ENCODE assay signal across 8 cellular contexts in genomic region chr9:93302586-93303257, GRCh38.
DNase-seq lines count a peak whose midpoint lies in the region; ATAC-seq lines count a peak whose summit lies in the region.

No MANE protein-coding gene starts in this region.

- H3K27ac ChIP-seq in effector memory CD4-positive, alpha-beta T cell (ENCODE audit: insufficient read depth, low read length, poor library complexity, severe bottlenecking), result no peak overlapping the region

- H3K36me3 ChIP-seq in effector memory CD4-positive, alpha-beta T cell (ENCODE audit: control insufficient read depth, insufficient read depth, low read length), result no peaks in the 10 kb centered on the region

- DNase-seq in SIG-M5 treated with dmso at 0.1 percent for 504 hours (lab: John Stamatoyannopoulos, UW; ENCODE audit: unreplicated experiment), result peak; percentile 51
- DNase-seq in SIG-M5 (lab: John Stamatoyannopoulos, UW), result no peak
- DNase-seq in NCI-H2171 treated with DMSO at 0.1 percent for 48 hours (lab: John Stamatoyannopoulos, UW), result peak; percentile 66
- peak; percentile 58 to 60 for DNase-seq in activated CD4-positive, alpha-beta T cell treated with anti-CD3 and anti-CD28 coated beads, Interleukin-2, amount 50 U/mL, for 4 hours
- peak; percentile 14 to 45 (median 28) for DNase-seq in effector memory CD4-positive, alpha-beta T cell
- DNase-seq in midbrain (lab: John Stamatoyannopoulos, UW), result peak; percentile 24
- DNase-seq in stimulated activated naive CD4-positive, alpha-beta T cell (lab: John Stamatoyannopoulos, UW), result peak; percentile 33 to 68 (median 58)

- ATAC-seq in GM19351 (IDR thresholded peaks at IDR 0.05; ENCODE audit: unreplicated experiment), result no peak

- H3K27me3 ChIP-seq in effector memory CD4-positive, alpha-beta T cell (replicated peaks; ENCODE audit: control insufficient read depth, insufficient read depth, low read length, poor library complexity, severe bottlenecking), result no peaks in the 10 kb centered on the region

- H3K4me1 ChIP-seq in effector memory CD4-positive, alpha-beta T cell (ENCODE audit: control insufficient read depth, insufficient read depth, low read length, poor library complexity, severe bottlenecking), result no peaks in the 10 kb centered on the region

- H3K4me3 ChIP-seq in effector memory CD4-positive, alpha-beta T cell (ENCODE audit: insufficient read depth, low read depth, low read length, poor library complexity, severe bottlenecking), result no peak overlapping the region

- no peaks in the 10 kb centered on the region for H3K9me3 ChIP-seq in effector memory CD4-positive, alpha-beta T cell (ENCODE audit: control insufficient read depth, low read length)
